In the genomic region with DNA sequence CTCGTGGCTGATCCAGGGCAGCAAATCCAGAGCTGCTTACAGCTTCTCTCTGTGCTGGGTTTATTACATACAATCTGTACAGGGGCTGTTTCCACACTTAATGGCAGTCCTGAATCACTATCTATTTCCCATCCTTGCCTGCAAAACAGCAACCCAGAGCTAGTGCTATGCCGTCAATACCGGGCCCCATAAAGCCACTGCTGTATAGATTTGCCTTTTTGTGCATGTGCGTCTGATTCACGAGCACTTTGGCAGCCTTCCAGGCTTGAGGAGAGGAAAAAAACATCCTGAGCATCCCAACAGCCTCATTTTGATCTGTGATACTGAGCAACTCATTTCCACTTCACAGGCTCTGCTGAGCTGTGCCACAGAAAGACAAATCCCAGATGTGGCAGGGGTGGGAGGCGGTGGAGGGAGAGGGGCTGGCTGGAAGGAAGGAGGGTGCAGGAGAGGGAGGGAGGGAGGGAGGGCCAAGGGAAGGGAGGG, we compare ENCODE assay signal across 8 cellular contexts.
DNase-seq lines count a peak whose midpoint lies in the region; ATAC-seq and TF ChIP-seq lines count a peak whose summit lies in the region.

No MANE protein-coding gene starts in this region.

- H3K4me1 ChIP-seq in HAP-1 (0 out of 2 replicates have a peak, but pooled peaks cover 2% of the 10 kb centered on the region), osteoblast (ENCODE audit: insufficient read depth, low read length) (peaks cover 19% of the 10 kb centered on the region)

- H3K27ac Mint-ChIP-seq in activated T-cell treated with anti-CD3 and anti-CD28 coated beads, Interleukin-2, amount 50 U/mL, for 72 hours, result no peak overlapping the region

- H3K27me3 Mint-ChIP-seq in activated T-cell treated with anti-CD3 and anti-CD28 coated beads, Interleukin-2, amount 50 U/mL, for 72 hours (ENCODE audit: low read depth), result peaks cover 6% of the 10 kb centered on the region

- H3K4me3 ChIP-seq in HAP-1, result no peak overlapping the region
- no peak overlapping the region for H3K4me3 ChIP-seq in fibroblast of the aortic adventitia (ENCODE audit: low read depth, low read length)
- no peak overlapping the region for H3K4me3 ChIP-seq in osteoblast (ENCODE audit: insufficient read depth, low read length)

- DNase-seq in HAP-1 (ENCODE audit: low spot score in 2 of 2) (peak; percentile 10 to 61), NCI-H446 treated with DMSO at 0.1 percent for 48 hours (lab: John Stamatoyannopoulos, UW) (peak; percentile 82), fibroblast of the aortic adventitia (ENCODE audit: low read depth) (peak; percentile 98), osteoblast (ENCODE audit: insufficient read length, low spot score, missing footprints) (peak; percentile 89), ureter (ENCODE audit: low spot score) (peak; percentile 72)
- peak; percentile 41 to 60 for DNase-seq in activated T-cell treated with anti-CD3 and anti-CD28 coated beads, Interleukin-2, amount 50 U/mL, for 72 hours

- H3K36me3 Mint-ChIP-seq in activated T-cell treated with anti-CD3 and anti-CD28 coated beads, Interleukin-2, amount 50 U/mL, for 72 hours (ENCODE audit: insufficient read depth in 2 of 2), result no peaks in the 10 kb centered on the region

- no peak for TF ChIP-seq CTCF in fibroblast of the aortic adventitia (IDR thresholded peaks at IDR 0.05; ENCODE audit: insufficient read depth, low read length)
- TF ChIP-seq CTCF in osteoblast (IDR thresholded peaks at IDR 0.05; ENCODE audit: extremely low read depth, low read depth, low read length), result no peak

- H3K27ac ChIP-seq in osteoblast (ENCODE audit: low read depth, low read length), result peak overlapping the region; percentile 47

- H3K4me1 Mint-ChIP-seq in activated T-cell treated with anti-CD3 and anti-CD28 coated beads, Interleukin-2, amount 50 U/mL, for 72 hours (ENCODE audit: low read depth), result peaks cover 32% of the 10 kb centered on the region

- H3K79me2 ChIP-seq in osteoblast (ENCODE audit: insufficient read depth, low read length), result no peaks in the 10 kb centered on the region

- H2AFZ ChIP-seq in osteoblast (ENCODE audit: low read length), result no peak overlapping the region

- H3K36me3 ChIP-seq in HAP-1 (replicated peaks), result no peaks in the 10 kb centered on the region
- no peaks in the 10 kb centered on the region for H3K36me3 ChIP-seq in osteoblast (ENCODE audit: insufficient read depth, low read length)

- H3K9me3 ChIP-seq in HAP-1 (no peaks in the 10 kb centered on the region), osteoblast (ENCODE audit: low read depth, low read length) (no peaks in the 10 kb centered on the region)

- no peaks in the 10 kb centered on the region for H3K27me3 ChIP-seq in HAP-1 (ENCODE audit: low read depth)
- H3K27me3 ChIP-seq in osteoblast (ENCODE audit: insufficient read depth, low read length), result no peaks in the 10 kb centered on the region

- in situ Hi-C loops in HAP-1 (cut with MboI; ENCODE audit: low sequenced_read_pairs), result no loop called here

- peak; percentile 74 to 81 for ATAC-seq in activated T-cell treated with anti-CD3 and anti-CD28 coated beads, Interleukin-2, amount 50 U/mL, for 72 hours (replicated peaks in 1 of 2)
- no peak for ATAC-seq in GM19328 (IDR thresholded peaks at IDR 0.05; ENCODE audit: unreplicated experiment)
- ATAC-seq in GM18867 (IDR thresholded peaks at IDR 0.05; ENCODE audit: unreplicated experiment), result no peak

- H3K9me3 Mint-ChIP-seq in activated T-cell treated with anti-CD3 and anti-CD28 coated beads, Interleukin-2, amount 50 U/mL, for 72 hours, result no peaks in the 10 kb centered on the region

- peak overlapping the region; percentile 11 to 49 for H3K4me3 Mint-ChIP-seq in activated T-cell treated with anti-CD3 and anti-CD28 coated beads, Interleukin-2, amount 50 U/mL, for 72 hours

- no peak overlapping the region for H3K4me2 ChIP-seq in osteoblast (ENCODE audit: insufficient read depth, low read length)

- H4K20me1 ChIP-seq in osteoblast (ENCODE audit: insufficient read depth, low read length), result no peaks in the 10 kb centered on the region

Comparison
In these comparisons a context has a peak if more than half of its experiments do, and no peak if none do; other contexts are left out.
1. DNase-seq: peak in every context shown above with its lines; median percentile 98 in fibroblast of the aortic adventitia; 89 in osteoblast; 82 in NCI-H446 treated with DMSO at 0.1 percent for 48 hours; 72 in ureter; 50 in activated T-cell treated with anti-CD3 and anti-CD28 coated beads, Interleukin-2, amount 50 U/mL, for 72 hours; 36 in HAP-1.
2. ATAC-seq: peak in activated T-cell treated with anti-CD3 and anti-CD28 coated beads, Interleukin-2, amount 50 U/mL, for 72 hours (2 of 2); none in GM19328 (single experiment) and GM18867 (single experiment).